In the genomic region with DNA sequence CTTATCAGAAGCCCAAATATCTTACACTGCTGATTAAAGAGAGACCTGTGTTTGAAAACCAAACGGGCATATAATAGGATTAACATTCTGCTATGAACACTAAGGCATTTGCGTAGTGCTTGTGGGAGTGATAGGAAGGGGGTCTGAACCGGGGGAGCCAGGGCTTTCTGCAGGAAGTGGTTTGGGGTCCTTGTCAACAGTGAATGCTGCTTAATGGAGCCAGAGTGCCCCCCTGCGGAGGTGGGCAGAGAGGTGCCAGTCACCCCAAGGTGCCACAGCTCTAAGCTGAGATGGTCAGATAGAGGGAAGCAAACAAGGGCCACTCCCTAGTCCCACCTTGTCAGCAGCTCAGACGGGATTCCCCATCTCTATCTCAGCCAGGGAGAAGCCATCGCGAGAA, we compare ENCODE assay signal across 9 cellular contexts. TPM values are rescaled to one million over a fixed set of nuclear protein-coding genes. Genes with fewer than 3 reads are reported as not detected.
DNase-seq lines count a peak whose midpoint lies in the region; TF ChIP-seq lines count a peak whose summit lies in the region.
"Had no signal": no experiment of that assay in that cellular context is flagged by ENCODE, and none has a peak within 500 bp of the region (broad histone marks: within the 10 kb centered on the region; RNA-seq: fewer than 3 reads in every experiment).

No MANE protein-coding gene starts in this region.

- H3K36me3 ChIP-seq in trophoblast cell (ENCODE audit: control insufficient read depth in 1 of 2, insufficient read depth in 2 of 2, low read length in 2 of 2): peaks cover 4 to 8% of the 10 kb centered on the region in 2 experiments
- H3K36me3 ChIP-seq in Karpas-422 (ENCODE audit: insufficient read depth, low read length): peaks cover 45% of the 10 kb centered on the region
- no peaks in the 10 kb centered on the region for H3K36me3 ChIP-seq in breast epithelium

- H2BK120ac ChIP-seq in trophoblast cell (ENCODE audit: insufficient read depth, low read length, poor library complexity): no peak overlapping the region

- peak; percentile 48 for DNase-seq in GM12865 (ENCODE audit: low read depth)
- peak; percentile 69 for DNase-seq in NB4 (ENCODE audit: low read depth)
- DNase-seq in trophoblast cell: no peak
- no peak for DNase-seq in NCI-H1105 treated with DMSO at 0.1 percent for 48 hours (lab: John Stamatoyannopoulos, UW)
- DNase-seq in Karpas-422: no peak
- DNase-seq in breast epithelium (ENCODE audit: low spot score in 2 of 2): no peak
- DNase-seq: cortex of kidney had no signal

- H3K4me1 Mint-ChIP-seq in activated naive CD8-positive, alpha-beta T cell (ENCODE audit: low read depth): peaks cover 63% of the 10 kb centered on the region

- H3K23ac ChIP-seq in trophoblast cell (ENCODE audit: low read length): no peak overlapping the region

- no peaks in the 10 kb centered on the region for H3K36me3 Mint-ChIP-seq in activated naive CD8-positive, alpha-beta T cell

- H3K79me2 ChIP-seq in trophoblast cell (ENCODE audit: control insufficient read depth, insufficient read depth, low read length, poor library complexity) (peaks cover 43% of the 10 kb centered on the region), Karpas-422 (ENCODE audit: low read length) (peaks cover 80% of the 10 kb centered on the region)

- peaks cover 5% of the 10 kb centered on the region; the same call in 1 of the 2 replicates for H4K20me1 ChIP-seq in Karpas-422 (ENCODE audit: insufficient read depth, low read depth, low read length)

- H3K27ac Mint-ChIP-seq in activated naive CD8-positive, alpha-beta T cell: peak overlapping the region; percentile 84

- no peak overlapping the region for H4K91ac ChIP-seq in trophoblast cell (ENCODE audit: low read depth, low read length)

- H4K8ac ChIP-seq in trophoblast cell (ENCODE audit: low read depth, low read length): no peak overlapping the region

- H3K4me2 ChIP-seq in trophoblast cell (ENCODE audit: low read length): no peak overlapping the region
- no peak overlapping the region for H3K4me2 ChIP-seq in Karpas-422 (ENCODE audit: low read depth, low read length, poor library complexity, severe bottlenecking)

- H3K18ac ChIP-seq in trophoblast cell (ENCODE audit: low read length): no peak overlapping the region

- no peak overlapping the region for H2AK5ac ChIP-seq in trophoblast cell (ENCODE audit: low read length)

- WGBS in trophoblast cell (ENCODE audit: extremely low coverage, insufficient coverage, insufficient read length): no CpG with 5 or more reads among the region's 7 CpGs

- no peak overlapping the region for H3K14ac ChIP-seq in trophoblast cell (ENCODE audit: low read length)

- H2BK12ac ChIP-seq in trophoblast cell (ENCODE audit: low read length): no peak overlapping the region

- no peak overlapping the region for H3K9ac ChIP-seq in trophoblast cell (ENCODE audit: low read length)
- no peak overlapping the region for H3K9ac ChIP-seq in Karpas-422 (ENCODE audit: low read length)

- peak overlapping the region; percentile 81 for H3K4me3 Mint-ChIP-seq in activated naive CD8-positive, alpha-beta T cell

- TF ChIP-seq CTCF in GM12865 (IDR thresholded peaks at IDR 0.05; ENCODE audit: insufficient read depth, low read depth, low read length, missing control alignments) (peak; percentile 21), NB4 (IDR thresholded peaks at IDR 0.05; ENCODE audit: low read depth, low read length) (no peak), breast epithelium (IDR thresholded peaks at IDR 0.05) (no peak)

- H3K9me3 Mint-ChIP-seq in activated naive CD8-positive, alpha-beta T cell (ENCODE audit: low read depth): no peaks in the 10 kb centered on the region

- no peak overlapping the region for H4K12ac ChIP-seq in trophoblast cell (ENCODE audit: low read depth, low read length)

- H3K27ac ChIP-seq in trophoblast cell (ENCODE audit: low read depth, low read length): no peak overlapping the region
- H3K27ac ChIP-seq in Karpas-422 (ENCODE audit: low read length): no peak overlapping the region
- no peak overlapping the region for H3K27ac ChIP-seq in breast epithelium

- H3K4me3 ChIP-seq in GM12865 (ENCODE audit: low read depth, low read length) (no peak overlapping the region), NB4 (ENCODE audit: low read depth, low read length) (peak overlapping the region; percentile 28), trophoblast cell (ENCODE audit: low read depth, low read length) (no peak overlapping the region), Karpas-422 (ENCODE audit: low read length) (no peak overlapping the region), breast epithelium (no peak overlapping the region)

- H3K9me3 ChIP-seq in trophoblast cell (ENCODE audit: insufficient read depth, low read depth, low read length) (no peaks in the 10 kb centered on the region), Karpas-422 (ENCODE audit: low read length) (peaks cover 3% of the 10 kb centered on the region; the same call in 1 of the 2 replicates), breast epithelium (no peaks in the 10 kb centered on the region)

- H3K9me2 ChIP-seq in Karpas-422 (replicated peaks; ENCODE audit: insufficient read depth, low read length): no peaks in the 10 kb centered on the region

- peaks cover 13% of the 10 kb centered on the region for H3K79me1 ChIP-seq in trophoblast cell (ENCODE audit: low read length)

- H3K4me1 ChIP-seq in trophoblast cell (ENCODE audit: control insufficient read depth in 1 of 2, insufficient read depth in 2 of 2, low read length in 2 of 2): peaks cover 12 to 20% of the 10 kb centered on the region in 2 experiments
- H3K4me1 ChIP-seq in Karpas-422 (ENCODE audit: low read length): peaks cover 26% of the 10 kb centered on the region
- peaks cover 0 to 3% of the 10 kb centered on the region in 2 donors for H3K4me1 ChIP-seq in breast epithelium

- H3K27me3 Mint-ChIP-seq in activated naive CD8-positive, alpha-beta T cell: no peaks in the 10 kb centered on the region

- peak overlapping the region; percentile 98 for H3K4ac ChIP-seq in trophoblast cell (ENCODE audit: low read depth, low read length)

- H2AFZ ChIP-seq in trophoblast cell (ENCODE audit: insufficient read depth, low read length, poor library complexity) (no peak overlapping the region), Karpas-422 (ENCODE audit: low read length) (no peak overlapping the region)

- TF ChIP-seq POLR2A in NB4 (IDR thresholded peaks at IDR 0.05; ENCODE audit: extremely low read depth, insufficient read length) (no peak), breast epithelium (IDR thresholded peaks at IDR 0.05) (no peak)

- H2BK5ac ChIP-seq in trophoblast cell (ENCODE audit: low read depth, low read length, poor library complexity): no peak overlapping the region

- H3K27me3 ChIP-seq in trophoblast cell (ENCODE audit: insufficient read depth, low read length): no peaks in the 10 kb centered on the region
- no peaks in the 10 kb centered on the region for H3K27me3 ChIP-seq in Karpas-422 (ENCODE audit: low read length)
- no peaks in the 10 kb centered on the region for H3K27me3 ChIP-seq in breast epithelium

- intact Hi-C loops in breast epithelium (cut with DNase I; ENCODE audit: low total_unique reads): no loop called here

RNA-seq across cellular contexts. Expression of gene NAA60, which starts 17.6 kb away (rescaled TPM):
- 73.3 and 75.4 TPM in 2 replicates for polyA plus RNA-seq in trophoblast cell (2013)
- total RNA-seq in Karpas-422 (2014; rRNA removed; shearing (Covaris generic); ENCODE audit: low replicate concordance): 15.1 and 18.4 TPM in 2 replicates
- 10 to 100 TPM; 25.4 to 25.9 (median 25.5) TPM for total RNA-seq in breast epithelium

RNA-seq across cellular contexts. Expression of gene ZNF597, which starts 17.8 kb away (rescaled TPM):
- polyA plus RNA-seq in trophoblast cell (2013): 1.4 and 1.5 TPM in 2 replicates
- total RNA-seq in Karpas-422 (2014; rRNA removed; shearing (Covaris generic); ENCODE audit: low replicate concordance): 1.3 and 3.1 TPM in 2 replicates
- total RNA-seq in breast epithelium: 1 to 10 TPM; 2.1 to 3.6 (median 2.8) TPM

RNA-seq across cellular contexts. Expression of gene C16orf90, which starts 34.2 kb away (rescaled TPM):
- not detected in 2 replicates for polyA plus RNA-seq in trophoblast cell (2013)
- total RNA-seq in Karpas-422 (2014; rRNA removed; shearing (Covaris generic); ENCODE audit: low replicate concordance): not detected in 2 replicates
- not detected for total RNA-seq in breast epithelium
- total RNA-seq: G401 had no signal

RNA-seq across cellular contexts. Expression of gene CLUAP1, which starts 39.7 kb away (rescaled TPM):
- 7.5 and 7.6 TPM in 2 replicates for polyA plus RNA-seq in trophoblast cell (2013)
- 21.6 and 29.4 TPM in 2 replicates for total RNA-seq in Karpas-422 (2014; rRNA removed; shearing (Covaris generic); ENCODE audit: low replicate concordance)
- 10 to 100 TPM; 20.8 to 27.1 (median 24.6) TPM for total RNA-seq in breast epithelium

Comparison
In these comparisons a context has a peak if more than half of its experiments do, and no peak if none do; other contexts are left out.
1. DNase-seq: peak in GM12865 (single experiment) and NB4 (single experiment); none in trophoblast cell (0 of 2), NCI-H1105 treated with DMSO at 0.1 percent for 48 hours (single experiment), Karpas-422 (single experiment) and breast epithelium (0 of 2).